In the genomic region with DNA sequence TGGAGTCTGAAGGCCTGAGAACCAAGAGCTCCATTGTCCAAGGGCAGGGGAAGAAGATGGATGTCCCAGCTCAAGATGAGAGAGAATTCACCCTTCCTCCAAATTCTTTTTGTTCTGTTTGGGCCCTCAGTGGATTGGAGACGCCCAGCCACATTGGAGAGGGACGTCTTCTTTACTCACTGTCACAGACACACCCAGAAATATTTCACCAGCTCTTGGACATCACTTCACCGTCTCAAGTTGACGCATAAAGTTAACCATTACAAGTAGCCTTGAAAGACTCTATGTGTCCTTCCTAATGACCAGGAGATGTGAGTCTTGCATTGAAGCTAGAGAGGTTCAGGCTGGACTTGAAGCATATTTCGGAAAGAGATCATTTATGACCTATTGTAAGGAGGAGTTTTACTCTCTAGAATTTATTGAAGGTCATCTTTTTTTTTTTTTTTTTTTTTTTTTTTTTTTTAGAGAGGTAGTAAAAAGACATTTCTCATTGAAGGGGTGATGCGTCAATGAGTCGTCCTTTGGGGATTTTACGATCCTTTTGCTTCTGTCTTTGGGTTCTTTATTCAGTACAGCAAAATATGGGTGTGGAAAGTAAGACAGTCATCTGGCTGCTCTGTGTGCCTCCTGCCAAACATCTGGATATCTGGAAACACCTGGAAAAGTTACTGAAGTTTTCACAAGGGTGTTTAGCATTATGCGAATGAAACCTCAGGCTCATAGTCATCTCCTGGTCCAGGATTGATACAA, we compare ENCODE assay signal across 1 cellular context.
TF ChIP-seq lines count a peak whose summit lies in the region.

No MANE protein-coding gene starts in this region.

TF ChIP-seq in HEK293, 187 proteins besides CTCF, POLR2A, EP300 and RAD21 (continued from another document):
- TF ChIP-seq, protein P1, sequence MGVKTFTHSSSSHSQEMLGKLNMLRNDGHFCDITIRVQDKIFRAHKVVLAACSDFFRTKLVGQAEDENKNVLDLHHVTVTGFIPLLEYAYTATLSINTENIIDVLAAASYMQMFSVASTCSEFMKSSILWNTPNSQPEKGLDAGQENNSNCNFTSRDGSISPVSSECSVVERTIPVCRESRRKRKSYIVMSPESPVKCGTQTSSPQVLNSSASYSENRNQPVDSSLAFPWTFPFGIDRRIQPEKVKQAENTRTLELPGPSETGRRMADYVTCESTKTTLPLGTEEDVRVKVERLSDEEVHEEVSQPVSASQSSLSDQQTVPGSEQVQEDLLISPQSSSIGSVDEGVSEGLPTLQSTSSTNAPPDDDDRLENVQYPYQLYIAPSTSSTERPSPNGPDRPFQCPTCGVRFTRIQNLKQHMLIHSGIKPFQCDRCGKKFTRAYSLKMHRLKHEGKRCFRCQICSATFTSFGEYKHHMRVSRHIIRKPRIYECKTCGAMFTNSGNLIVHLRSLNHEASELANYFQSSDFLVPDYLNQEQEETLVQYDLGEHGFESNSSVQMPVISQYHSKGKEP (tag by site-specific recombination; IDR thresholded peaks at IDR 0.05): no peak
- TF ChIP-seq, protein P2, sequence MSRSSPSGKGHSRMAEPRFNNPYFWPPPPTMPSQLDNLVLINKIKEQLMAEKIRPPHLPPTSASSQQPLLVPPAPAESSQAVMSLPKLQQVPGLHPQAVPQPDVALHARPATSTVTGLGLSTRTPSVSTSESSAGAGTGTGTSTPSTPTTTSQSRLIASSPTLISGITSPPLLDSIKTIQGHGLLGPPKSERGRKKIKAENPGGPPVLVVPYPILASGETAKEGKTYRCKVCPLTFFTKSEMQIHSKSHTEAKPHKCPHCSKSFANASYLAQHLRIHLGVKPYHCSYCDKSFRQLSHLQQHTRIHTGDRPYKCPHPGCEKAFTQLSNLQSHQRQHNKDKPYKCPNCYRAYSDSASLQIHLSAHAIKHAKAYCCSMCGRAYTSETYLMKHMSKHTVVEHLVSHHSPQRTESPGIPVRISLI (tag by site-specific recombination; IDR thresholded peaks at IDR 0.05): peak; percentile 30; the same call in 1 of the 2 replicates
- no peak for TF ChIP-seq ZNF707 (tag by site-specific recombination; IDR thresholded peaks at IDR 0.05)
